10 cellular contexts compared by ENCODE assay signal in the genomic region with DNA sequence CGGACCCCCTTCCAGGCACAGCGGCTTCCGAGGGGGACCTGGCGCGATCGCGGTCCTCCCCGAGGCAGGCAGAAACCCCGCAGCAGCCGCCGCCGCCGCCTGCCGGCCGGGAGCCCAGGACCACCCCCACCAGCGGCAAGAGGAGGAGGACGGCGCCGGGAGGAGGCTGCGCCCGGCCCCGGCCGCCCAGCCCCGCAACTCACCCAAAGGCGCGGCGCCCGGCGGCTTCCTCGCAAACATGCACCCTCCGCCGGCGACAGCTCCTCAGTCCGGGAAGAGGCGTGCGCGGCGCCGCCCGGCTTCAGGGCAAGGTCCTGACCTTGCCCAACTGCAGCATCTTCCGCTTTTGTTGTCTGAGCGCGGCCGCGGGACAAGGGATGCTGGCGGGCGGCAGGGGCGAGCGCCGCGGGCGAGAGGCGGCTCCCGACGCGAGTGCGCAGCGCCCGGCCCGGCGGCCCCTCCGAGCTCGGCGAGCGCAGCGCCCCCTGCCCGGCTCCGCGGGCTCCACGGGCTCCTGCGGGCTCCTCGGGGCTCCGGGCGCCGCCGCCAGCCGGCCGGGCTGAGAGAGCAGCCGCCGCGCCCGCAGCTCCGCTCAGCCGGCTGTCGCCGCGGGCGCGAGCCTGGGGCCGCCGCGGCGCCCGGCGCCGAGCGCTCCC. TPM values are rescaled to one million over a fixed set of nuclear protein-coding genes. Genes with fewer than 3 reads are reported as not detected.
A peak's percentile ranks its signal among the peaks of the same experiment; 100 is the strongest.
DNase-seq lines count a peak whose midpoint lies in the region; ATAC-seq and TF ChIP-seq lines count a peak whose summit lies in the region.
"Had no signal": no experiment of that assay in that cellular context is flagged by ENCODE, and none has a peak within 500 bp of the region (broad histone marks: within the 10 kb centered on the region; RNA-seq: fewer than 3 reads in every experiment).

No MANE protein-coding gene starts in this region.

- ATAC-seq in left lung = peak; percentile 41
- ATAC-seq in GM19455 (IDR thresholded peaks at IDR 0.05; ENCODE audit: unreplicated experiment) = no peak
- ATAC-seq in HG02840 (IDR thresholded peaks at IDR 0.05; ENCODE audit: low FRiP score, unreplicated experiment) = no peak

- H3K27ac ChIP-seq in left lung = no peak overlapping the region
- H3K27ac ChIP-seq in urinary bladder (ENCODE audit: low read depth) = no peak overlapping the region
- H3K27ac ChIP-seq: BLaER1 had no signal

- H3K9me3 ChIP-seq in left lung = no peaks in the 10 kb centered on the region

- 1% methylated on average over 92 of the region's 97 CpGs for WGBS in urinary bladder

- H3K4me3 ChIP-seq in left lung (peak overlapping the region in 1 of 2 donors; percentile 17), urinary bladder (ENCODE audit: low read depth, low read length) (peak overlapping the region; percentile 19)
- H3K4me3 ChIP-seq: BLaER1 had no signal

- H3K27me3 ChIP-seq in left lung = peaks cover 27 to 60% of the 10 kb centered on the region in 2 donors
- H3K27me3 ChIP-seq: BLaER1 had no signal

- H3K36me3 ChIP-seq in left lung (no peaks in the 10 kb centered on the region), urinary bladder (ENCODE audit: insufficient read depth) (no peaks in the 10 kb centered on the region)
- H3K36me3 ChIP-seq: BLaER1 had no signal

- in situ Hi-C loops in T47D (cut with HindIII; ENCODE audit: low pct_unique_long_range_greater_than_20kb, low sequenced_read_pairs) = no loop called here

- no peak for TF ChIP-seq CTCF in left lung (IDR thresholded peaks at IDR 0.05)

- intact Hi-C loops in left lung (cut with DNase I) = no loop called here

- DNase-seq in NCI-H2107 (lab: John Stamatoyannopoulos, UW) = peak; percentile 29
- DNase-seq in NCI-H2107 treated with DMSO at 0.1 percent for 48 hours (lab: John Stamatoyannopoulos, UW; ENCODE audit: unreplicated experiment) = no peak
- DNase-seq in KG1 (lab: John Stamatoyannopoulos, UW) = peak; percentile 15
- DNase-seq in T47D (ENCODE audit: low read depth in 1 of 2, low spot score in 1 of 2) = peak; percentile 23 to 54
- DNase-seq in left lung = peak in 1 of 2 donors; percentile 67

- H3K4me1 ChIP-seq in left lung (peaks cover 0 to 4% of the 10 kb centered on the region in 2 donors), urinary bladder (ENCODE audit: insufficient read depth) (no peaks in the 10 kb centered on the region)
- H3K4me1 ChIP-seq: BLaER1 had no signal

RNA-seq across cellular contexts. Expression of gene CTNND2, which starts 0.5 kb away (rescaled TPM):
- total RNA-seq in left lung (1 to 10 TPM in 1 of 2 donors, not detected in 1; 1.2 TPM), urinary bladder (1.4 TPM)
- 0.24 TPM for polyA plus RNA-seq in urinary bladder
- total RNA-seq: lung microvascular endothelial cell had no signal
